ENCODE assay signal across 20 cellular contexts in genomic region chr22:38955926-38956325, GRCh38. TPM values are rescaled to one million over a fixed set of nuclear protein-coding genes. Genes with fewer than 3 reads are reported as not detected.
DNase-seq lines count a peak whose midpoint lies in the region; ATAC-seq lines count a peak whose summit lies in the region.
"Had no signal": no experiment of that assay in that cellular context is flagged by ENCODE, and none has a peak within 500 bp of the region (broad histone marks: within the 10 kb centered on the region; RNA-seq: fewer than 3 reads in every experiment).

No MANE protein-coding gene starts in this region.

- H3K27ac Mint-ChIP-seq in activated naive CD4-positive, alpha-beta T cell treated with anti-CD3 and anti-CD28 coated beads, Interleukin-2, amount 10 ng/mL, durations not matched to agents 7 days and 5 days: peak overlapping the region; percentile 72
- peak overlapping the region; percentile 87 for H3K27ac Mint-ChIP-seq in activated CD4-positive, alpha-beta memory T cell treated with anti-CD3 and anti-CD28 coated beads for 36 hours
- H3K27ac Mint-ChIP-seq in activated naive CD8-positive, alpha-beta T cell treated with anti-CD3 and anti-CD28 coated beads for 36 hours: peak overlapping the region; percentile 21

- no peak for ATAC-seq in GM21528 (IDR thresholded peaks at IDR 0.05; ENCODE audit: low FRiP score, unreplicated experiment)
- ATAC-seq: HepG2 had no signal

- H3K4me3 Mint-ChIP-seq in activated naive CD4-positive, alpha-beta T cell treated with anti-CD3 and anti-CD28 coated beads, Interleukin-2, amount 10 ng/mL, durations not matched to agents 7 days and 5 days: no peak overlapping the region
- no peak overlapping the region for H3K4me3 Mint-ChIP-seq in activated CD4-positive, alpha-beta memory T cell treated with anti-CD3 and anti-CD28 coated beads for 36 hours
- H3K4me3 Mint-ChIP-seq in activated naive CD8-positive, alpha-beta T cell treated with anti-CD3 and anti-CD28 coated beads for 36 hours: no peak overlapping the region
- H3K4me3 Mint-ChIP-seq: CD8-positive, alpha-beta memory T cell had no signal

- H3K36me3 Mint-ChIP-seq in activated naive CD4-positive, alpha-beta T cell treated with anti-CD3 and anti-CD28 coated beads, Interleukin-2, amount 10 ng/mL, durations not matched to agents 7 days and 5 days: no peaks in the 10 kb centered on the region
- no peaks in the 10 kb centered on the region for H3K36me3 Mint-ChIP-seq in activated CD4-positive, alpha-beta memory T cell treated with anti-CD3 and anti-CD28 coated beads for 36 hours
- no peaks in the 10 kb centered on the region for H3K36me3 Mint-ChIP-seq in activated naive CD8-positive, alpha-beta T cell treated with anti-CD3 and anti-CD28 coated beads for 36 hours
- H3K36me3 Mint-ChIP-seq: CD8-positive, alpha-beta memory T cell had no signal

- no peaks in the 10 kb centered on the region for H3K9me3 Mint-ChIP-seq in activated naive CD4-positive, alpha-beta T cell treated with anti-CD3 and anti-CD28 coated beads, Interleukin-2, amount 10 ng/mL, durations not matched to agents 7 days and 5 days
- no peaks in the 10 kb centered on the region for H3K9me3 Mint-ChIP-seq in activated CD4-positive, alpha-beta memory T cell treated with anti-CD3 and anti-CD28 coated beads for 36 hours
- no peaks in the 10 kb centered on the region for H3K9me3 Mint-ChIP-seq in activated naive CD8-positive, alpha-beta T cell treated with anti-CD3 and anti-CD28 coated beads for 36 hours
- H3K9me3 Mint-ChIP-seq: CD8-positive, alpha-beta memory T cell had no signal

- peaks cover 24% of the 10 kb centered on the region for H3K4me1 Mint-ChIP-seq in activated naive CD4-positive, alpha-beta T cell treated with anti-CD3 and anti-CD28 coated beads, Interleukin-2, amount 10 ng/mL, durations not matched to agents 7 days and 5 days
- H3K4me1 Mint-ChIP-seq in activated CD4-positive, alpha-beta memory T cell treated with anti-CD3 and anti-CD28 coated beads for 36 hours (ENCODE audit: low read depth): peaks cover 33% of the 10 kb centered on the region
- peaks cover 24% of the 10 kb centered on the region for H3K4me1 Mint-ChIP-seq in activated naive CD8-positive, alpha-beta T cell treated with anti-CD3 and anti-CD28 coated beads for 36 hours

- POLR2A ChIA-PET in activated CD4-positive, alpha-beta memory T cell treated with anti-CD3 and anti-CD28 coated beads for 36 hours (lab: Charles Lee): no interaction called here

- peak; percentile 10 for DNase-seq in activated naive CD4-positive, alpha-beta T cell treated with anti-CD3 and anti-CD28 coated beads, Interleukin-2, amount 10 ng/mL, durations not matched to agents 7 days and 5 days
- no peak for DNase-seq in activated naive CD4-positive, alpha-beta T cell (lab: John Stamatoyannopoulos, UW)
- DNase-seq in activated CD4-positive, alpha-beta memory T cell treated with anti-CD3 and anti-CD28 coated beads for 36 hours: no peak
- no peak for DNase-seq in activated naive CD8-positive, alpha-beta T cell treated with anti-CD3 and anti-CD28 coated beads for 36 hours
- DNase-seq in posterior vena cava (ENCODE audit: low spot score) (peak; percentile 26), germinal center (ENCODE audit: low spot score) (no peak), DMS 273 treated with DMSO at 0.1 percent for 48 hours (lab: John Stamatoyannopoulos, UW) (no peak)
- DNase-seq: BE2C; CD8-positive, alpha-beta memory T cell; MM.1S; NCI-H1105; NCI-H1694 treated with DMSO at 0.1 percent for 48 hours; NCI-H345; NCI-H526 treated with DMSO at 0.1 percent for 48 hours; NK-92 treated with Interleukin-12 subunit alpha and Interleukin-12 subunit beta, amount 100 ng/mL, for 24 hours; OCI-M1 had no signal

- H3K27me3 Mint-ChIP-seq in activated naive CD4-positive, alpha-beta T cell treated with anti-CD3 and anti-CD28 coated beads, Interleukin-2, amount 10 ng/mL, durations not matched to agents 7 days and 5 days: peaks cover 39% of the 10 kb centered on the region
- H3K27me3 Mint-ChIP-seq in activated CD4-positive, alpha-beta memory T cell treated with anti-CD3 and anti-CD28 coated beads for 36 hours: peaks cover 2% of the 10 kb centered on the region
- H3K27me3 Mint-ChIP-seq in activated naive CD8-positive, alpha-beta T cell treated with anti-CD3 and anti-CD28 coated beads for 36 hours: peaks cover 10% of the 10 kb centered on the region
- H3K27me3 Mint-ChIP-seq: CD8-positive, alpha-beta memory T cell had no signal

- CTCF ChIA-PET in activated naive CD4-positive, alpha-beta T cell treated with anti-CD3 and anti-CD28 coated beads, Interleukin-2, amount 10 ng/mL, durations not matched to agents 7 days and 5 days (lab: Charles Lee): interaction anchor here (0.8 kb wide), 1 partner anchor 18 kb away, joined by 3 read pairs; no protein-coding TSS in a partner anchor
- CTCF ChIA-PET in activated CD4-positive, alpha-beta memory T cell treated with anti-CD3 and anti-CD28 coated beads for 36 hours (lab: Charles Lee): interaction anchor here (6.9 kb wide), 1 partner anchor 86 kb away, joined by 45 read pairs; no protein-coding TSS in a partner anchor

- intact Hi-C loops in activated CD4-positive, alpha-beta memory T cell treated with anti-CD3 and anti-CD28 coated beads for 36 hours (cut with micrococcal nuclease): no loop called here
- intact Hi-C loops in posterior vena cava (cut with DNase I): no loop called here

RNA-seq across cellular contexts. Expression of gene APOBEC3A, which starts 1.5 kb away (rescaled TPM):
- total RNA-seq in activated CD4-positive, alpha-beta memory T cell treated with anti-CD3 and anti-CD28 coated beads for 36 hours: under 1 TPM in 1 of 2 experiments, not detected in 1; 0.17 TPM
- total RNA-seq in activated naive CD8-positive, alpha-beta T cell treated with anti-CD3 and anti-CD28 coated beads for 36 hours: not detected
- 1 to 10 TPM; 2.5 to 5.6 TPM for total RNA-seq in posterior vena cava
- total RNA-seq: CD8-positive, alpha-beta memory T cell; Daoy; H4; HepG2 had no signal

RNA-seq across cellular contexts. Expression of gene APOBEC3B, which starts 26.2 kb away (rescaled TPM):
- total RNA-seq in activated CD4-positive, alpha-beta memory T cell treated with anti-CD3 and anti-CD28 coated beads for 36 hours: 10 to 100 TPM; 43.9 to 44.3 TPM
- total RNA-seq in activated naive CD8-positive, alpha-beta T cell treated with anti-CD3 and anti-CD28 coated beads for 36 hours: 1 to 10 TPM; 3.4 TPM
- under 1 TPM; 0.14 to 0.56 TPM for total RNA-seq in posterior vena cava

RNA-seq across cellular contexts. Expression of gene APOBEC3C, which starts 58.1 kb away (rescaled TPM):
- total RNA-seq in activated CD4-positive, alpha-beta memory T cell treated with anti-CD3 and anti-CD28 coated beads for 36 hours: 100 to 1,000 TPM; 141 to 142 TPM
- total RNA-seq in activated naive CD8-positive, alpha-beta T cell treated with anti-CD3 and anti-CD28 coated beads for 36 hours: 10 to 100 TPM; 61.6 to 63.1 TPM
- total RNA-seq in posterior vena cava: 10 to 100 TPM; 18.7 to 31.5 TPM

Comparison
In these comparisons a context has a peak if more than half of its experiments do, and no peak if none do; other contexts are left out.
1. DNase-seq: peak in activated naive CD4-positive, alpha-beta T cell treated with anti-CD3 and anti-CD28 coated beads, Interleukin-2, amount 10 ng/mL, durations not matched to agents 7 days and 5 days (single experiment) and posterior vena cava (single experiment); none in activated naive CD4-positive, alpha-beta T cell (0 of 4), activated CD4-positive, alpha-beta memory T cell treated with anti-CD3 and anti-CD28 coated beads for 36 hours (single experiment), activated naive CD8-positive, alpha-beta T cell treated with anti-CD3 and anti-CD28 coated beads for 36 hours (single experiment), germinal center (single experiment) and DMS 273 treated with DMSO at 0.1 percent for 48 hours (single experiment).
2. H3K27ac Mint-ChIP-seq: peak in every context shown above with its lines; median percentile 87 in activated CD4-positive, alpha-beta memory T cell treated with anti-CD3 and anti-CD28 coated beads for 36 hours; 72 in activated naive CD4-positive, alpha-beta T cell treated with anti-CD3 and anti-CD28 coated beads, Interleukin-2, amount 10 ng/mL, durations not matched to agents 7 days and 5 days; 21 in activated naive CD8-positive, alpha-beta T cell treated with anti-CD3 and anti-CD28 coated beads for 36 hours.
3. RNA of gene APOBEC3B, which starts 26.2 kb away (total RNA-seq): 43.9 to 44.3 TPM in activated CD4-positive, alpha-beta memory T cell treated with anti-CD3 and anti-CD28 coated beads for 36 hours; 3.4 TPM in activated naive CD8-positive, alpha-beta T cell treated with anti-CD3 and anti-CD28 coated beads for 36 hours and 0.14 to 0.56 TPM in posterior vena cava; every median in the first group is over 10 times any median in the second.